ENCODE assay signal across 29 cellular contexts in the genomic region with DNA sequence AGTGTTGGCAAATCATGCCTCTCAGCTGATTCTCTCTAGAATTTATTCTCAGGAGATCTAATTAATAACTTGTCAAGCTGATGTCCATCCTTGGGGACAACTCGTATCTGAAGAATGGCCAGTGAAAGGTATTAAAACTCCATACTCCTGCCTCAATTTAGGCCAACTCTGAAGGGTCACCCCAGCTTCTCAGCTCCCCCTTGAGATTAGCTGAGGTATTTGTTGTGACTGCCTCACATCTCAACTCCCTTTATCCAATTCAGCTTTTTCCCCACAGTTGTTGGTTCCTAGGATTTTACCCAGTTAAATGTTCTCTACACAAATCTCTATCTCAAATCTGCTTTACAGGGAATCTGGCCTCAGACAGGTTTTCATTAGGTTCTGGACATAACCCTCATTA.
"Had no signal": no experiment of that assay in that cellular context is flagged by ENCODE, and none has a peak within 500 bp of the region (broad histone marks: within the 10 kb centered on the region; RNA-seq: fewer than 3 reads in every experiment).

No MANE protein-coding gene starts in this region.

- H3K79me2 ChIP-seq: parathyroid adenoma had no signal

- H3K27ac ChIP-seq: coronary artery, esophagus squamous epithelium, heart right ventricle, parathyroid adenoma, right atrium auricular region, stomach, thyroid gland had no signal

- FAIRE-seq: endometrium, kidney had no signal

- H2AFZ ChIP-seq: parathyroid adenoma had no signal

- H3K4me1 ChIP-seq: esophagus squamous epithelium, heart right ventricle, parathyroid adenoma, right atrium auricular region, stomach, thyroid gland had no signal

- H3K9me3 ChIP-seq: esophagus squamous epithelium, mucosa of descending colon, thyroid gland had no signal

- H3K36me3 Mint-ChIP-seq: naive B cell; natural killer cell treated with Interleukin-12 subunit alpha and Interleukin-12 subunit beta and Interleukin-15 and Interleukin-18, amount 100 ng/mL, for 72 hours; stimulated activated effector memory CD8-positive, alpha-beta T cell treated with anti-CD3 and anti-CD28 coated beads, Interleukin-12 subunit alpha, Interleukin-12 subunit beta, amount 100 ng/mL, for 72 hours had no signal

- H3K4me3 ChIP-seq: coronary artery, esophagus squamous epithelium, heart right ventricle, mucosa of descending colon, right atrium auricular region, smooth muscle cell, stomach, thyroid gland had no signal

- H3K4me2 ChIP-seq: smooth muscle cell had no signal

- H3K27me3 ChIP-seq: esophagus squamous epithelium, heart right ventricle, right atrium auricular region, stomach, thyroid gland had no signal

- H3K36me3 ChIP-seq: esophagus squamous epithelium, heart right ventricle, right atrium auricular region, stomach, thyroid gland had no signal

- H3K27ac Mint-ChIP-seq: mesothelial cell of epicardium; naive B cell; natural killer cell treated with Interleukin-12 subunit alpha and Interleukin-12 subunit beta and Interleukin-15 and Interleukin-18, amount 100 ng/mL, for 72 hours; progenitor cell of endocrine pancreas; stimulated activated effector memory CD8-positive, alpha-beta T cell treated with anti-CD3 and anti-CD28 coated beads, Interleukin-12 subunit alpha, Interleukin-12 subunit beta, amount 100 ng/mL, for 72 hours had no signal

- H3K27me3 Mint-ChIP-seq: naive B cell; natural killer cell treated with Interleukin-12 subunit alpha and Interleukin-12 subunit beta and Interleukin-15 and Interleukin-18, amount 100 ng/mL, for 72 hours; progenitor cell of endocrine pancreas had no signal

- H3K4me3 Mint-ChIP-seq: mesothelial cell of epicardium; naive B cell; natural killer cell treated with Interleukin-12 subunit alpha and Interleukin-12 subunit beta and Interleukin-15 and Interleukin-18, amount 100 ng/mL, for 72 hours; neural crest cell; stimulated activated effector memory CD8-positive, alpha-beta T cell treated with anti-CD3 and anti-CD28 coated beads, Interleukin-12 subunit alpha, Interleukin-12 subunit beta, amount 100 ng/mL, for 72 hours had no signal

- H3K4me1 Mint-ChIP-seq: mesothelial cell of epicardium; naive B cell; neural crest cell; stimulated activated effector memory CD8-positive, alpha-beta T cell treated with anti-CD3 and anti-CD28 coated beads, Interleukin-12 subunit alpha, Interleukin-12 subunit beta, amount 100 ng/mL, for 72 hours had no signal

- H3K9ac ChIP-seq: parathyroid adenoma had no signal

- DNase-seq: dermis blood vessel endothelial cell; effector memory CD4-positive, alpha-beta T cell; erythroblast; esophagus squamous epithelium; foreskin melanocyte; glutamatergic neuron; heart right ventricle; hippocampal formation; kidney; mesenchymal stem cell; mucosa of descending colon; naive B cell; stimulated activated CD4-positive, alpha-beta T cell treated with anti-CD3 and anti-CD28 coated beads, Interleukin-12 subunit alpha, Interleukin-12 subunit beta, amount 100 ng/mL, for 4 hours; stimulated activated CD4-positive, alpha-beta T cell treated with anti-CD3 and anti-CD28 coated beads, Interleukin-1b, Interleukin-23, amount 100 ng/mL, for 48 hours; stimulated activated CD4-positive, alpha-beta T cell treated with anti-CD3 and anti-CD28 coated beads, Interleukin-4, amount 100 ng/mL, for 1 hour; stimulated activated naive CD4-positive, alpha-beta T cell treated with Interleukin-2 at 50 U/mL for 16 hours; stomach; thyroid gland; trophoblast cell had no signal
